In the genomic region with DNA sequence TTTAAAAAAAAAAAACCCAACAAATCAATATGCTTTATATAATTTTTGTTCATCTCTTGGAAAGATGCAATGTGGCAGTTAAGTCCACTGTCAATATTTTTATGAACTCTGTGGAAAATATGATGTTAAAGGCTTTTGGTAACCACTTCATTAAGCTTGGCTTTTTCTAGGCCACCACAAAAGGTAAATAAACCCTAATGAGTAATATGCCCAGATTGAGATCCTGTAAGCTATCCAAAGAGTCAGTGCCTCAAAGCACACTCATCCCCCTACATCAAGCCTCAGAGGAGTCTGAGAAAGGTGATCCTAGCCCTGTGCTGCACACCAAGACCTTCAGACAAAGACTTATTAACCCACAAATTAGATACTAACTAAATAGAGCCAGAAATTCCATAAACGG, we compare ENCODE assay signal across 24 cellular contexts.
DNase-seq lines count a peak whose midpoint lies in the region; ATAC-seq and TF ChIP-seq lines count a peak whose summit lies in the region.
"Had no signal": no experiment of that assay in that cellular context is flagged by ENCODE, and none has a peak within 500 bp of the region (broad histone marks: within the 10 kb centered on the region; RNA-seq: fewer than 3 reads in every experiment).

No MANE protein-coding gene starts in this region.

- no peak overlapping the region for H2BK12ac ChIP-seq in mesenchymal stem cell (ENCODE audit: low read length in 2 of 2)

- H3K36me3 ChIP-seq in mesenchymal stem cell (ENCODE audit: control insufficient read depth in 1 of 2, insufficient read depth in 2 of 2, low read depth in 1 of 2, low read length in 2 of 2) (no peaks in the 10 kb centered on the region), mesendoderm (ENCODE audit: control insufficient read depth, insufficient read depth, low read length) (no peaks in the 10 kb centered on the region), MM.1S (replicated peaks; ENCODE audit: insufficient read depth, low read length) (no peaks in the 10 kb centered on the region)
- H3K36me3 ChIP-seq: cardiac muscle cell, gastrocnemius medialis, transverse colon had no signal

- DNase-seq in AG09319 (ENCODE audit: extremely low read depth, low read depth) (peak; percentile 82), HT1080 (ENCODE audit: low read depth) (peak; percentile 30), choroid plexus epithelial cell (ENCODE audit: low read depth) (peak; percentile 30), mesenchymal stem cell (peak; percentile 59), mesendoderm (no peak), MM.1S (no peak), NCI-H2227 (lab: John Stamatoyannopoulos, UW; ENCODE audit: unreplicated experiment) (no peak)
- DNase-seq: activated CD4-positive, alpha-beta T cell treated with anti-CD3 and anti-CD28 coated beads for 4 hours; activated naive CD8-positive, alpha-beta T cell treated with anti-CD3 and anti-CD28 coated beads, Interleukin-2, amount 10 ng/mL, durations not matched to agents 7 days and 5 days; AML-193; dermis blood vessel endothelial cell; gastrocnemius medialis; left cardiac atrium; NCI-H1694 treated with DMSO at 0.1 percent for 48 hours; NCI-H82; OCI-M1; SHP77; stimulated activated CD4-positive, alpha-beta T cell treated with anti-CD3 and anti-CD28 coated beads, Interleukin-2, amount 100 ng/mL, for 48 hours; stimulated activated naive CD8-positive, alpha-beta T cell treated with anti-CD3 and anti-CD28 coated beads, Interleukin-15, Interleukin-2, amounts not matched to agents 100 U/mL and 50 U/mL, for 24 hours; transverse colon had no signal

- H3K79me2 ChIP-seq in mesendoderm (ENCODE audit: control insufficient read depth, insufficient read depth, low read length) (no peaks in the 10 kb centered on the region), MM.1S (ENCODE audit: low read length) (no peaks in the 10 kb centered on the region)

- H2BK120ac ChIP-seq in mesenchymal stem cell (ENCODE audit: low read depth, low read length) (no peak overlapping the region), mesendoderm (ENCODE audit: low read depth, low read length) (no peak overlapping the region)

- no peaks in the 10 kb centered on the region for H3K79me1 ChIP-seq in mesenchymal stem cell (replicated peaks; ENCODE audit: low read length, poor library complexity, severe bottlenecking)
- no peaks in the 10 kb centered on the region for H3K79me1 ChIP-seq in mesendoderm (ENCODE audit: low read length)

- no peak overlapping the region for H2BK15ac ChIP-seq in mesenchymal stem cell (ENCODE audit: low read depth, poor library complexity, severe bottlenecking)
- no peak overlapping the region for H2BK15ac ChIP-seq in mesendoderm (replicated peaks; ENCODE audit: low read depth)

- H4K91ac ChIP-seq in mesenchymal stem cell (ENCODE audit: low read length): no peak overlapping the region

- no peak overlapping the region for H3K27ac ChIP-seq in mesenchymal stem cell (ENCODE audit: low read length, poor library complexity, severe bottlenecking)
- no peak overlapping the region for H3K27ac ChIP-seq in mesendoderm (ENCODE audit: low read depth, low read length)
- no peak overlapping the region for H3K27ac ChIP-seq in MM.1S (ENCODE audit: low read length)
- H3K27ac ChIP-seq: cardiac muscle cell, gastrocnemius medialis, transverse colon had no signal

- H2BK5ac ChIP-seq in mesenchymal stem cell (ENCODE audit: low read depth, low read length, poor library complexity, severe bottlenecking): no peak overlapping the region
- no peak overlapping the region for H2BK5ac ChIP-seq in mesendoderm (ENCODE audit: low read length)

- no peak overlapping the region for H4K5ac ChIP-seq in mesendoderm (ENCODE audit: low read length)

- H4K8ac ChIP-seq in mesenchymal stem cell (ENCODE audit: low read length) (no peak overlapping the region), mesendoderm (ENCODE audit: low read depth, low read length) (no peak overlapping the region)

- no peaks in the 10 kb centered on the region for H3K9me2 ChIP-seq in MM.1S (replicated peaks; ENCODE audit: insufficient read depth, low read length)

- H3K9me3 ChIP-seq in mesenchymal stem cell (ENCODE audit: control insufficient read depth, low read length) (no peaks in the 10 kb centered on the region), MM.1S (replicated peaks; ENCODE audit: insufficient read depth, low read length) (no peaks in the 10 kb centered on the region)
- H3K9me3 ChIP-seq: gastrocnemius medialis, transverse colon had no signal

- H2AFZ ChIP-seq in mesenchymal stem cell (ENCODE audit: low read depth, low read length): no peak overlapping the region
- H2AFZ ChIP-seq in MM.1S (ENCODE audit: low read length): no peak overlapping the region

- H3K56ac ChIP-seq in mesendoderm (ENCODE audit: low read length): no peak overlapping the region

- WGBS in mesenchymal stem cell: 100% methylated on average over 1 of the region's 1 CpG
- WGBS in mesendoderm (ENCODE audit: extremely low coverage, insufficient coverage, low lambda C conversion rate): no CpG with 5 or more reads among the region's 1 CpG

- H3K4me1 ChIP-seq in mesenchymal stem cell (ENCODE audit: control insufficient read depth, insufficient read depth, low read depth, low read length) (no peaks in the 10 kb centered on the region), mesendoderm (ENCODE audit: control insufficient read depth, low read depth, low read length) (no peaks in the 10 kb centered on the region), MM.1S (ENCODE audit: low read length) (no peaks in the 10 kb centered on the region)
- H3K4me1 ChIP-seq: gastrocnemius medialis, transverse colon had no signal

- no peak overlapping the region for H3K4me3 ChIP-seq in choroid plexus epithelial cell (ENCODE audit: low read depth, low read length)
- no peak overlapping the region for H3K4me3 ChIP-seq in mesenchymal stem cell (ENCODE audit: insufficient read depth in 1 of 2, low read depth in 1 of 2, low read length in 2 of 2)
- no peak overlapping the region for H3K4me3 ChIP-seq in mesendoderm (ENCODE audit: low read length)
- H3K4me3 ChIP-seq in MM.1S (ENCODE audit: low read length): no peak overlapping the region
- H3K4me3 ChIP-seq: cardiac muscle cell, gastrocnemius medialis, transverse colon had no signal

- peaks cover 0 to 20% of the 10 kb centered on the region in 2 experiments for H3K27me3 ChIP-seq in mesenchymal stem cell (ENCODE audit: control insufficient read depth in 1 of 2, insufficient read depth in 1 of 2, low read length in 2 of 2)
- no peaks in the 10 kb centered on the region for H3K27me3 ChIP-seq in mesendoderm (ENCODE audit: insufficient read depth, low read length, poor library complexity)
- no peaks in the 10 kb centered on the region for H3K27me3 ChIP-seq in MM.1S (replicated peaks; ENCODE audit: insufficient read depth, low read length)
- H3K27me3 ChIP-seq: cardiac muscle cell, gastrocnemius medialis, transverse colon had no signal

- no peaks in the 10 kb centered on the region for H4K20me1 ChIP-seq in MM.1S (ENCODE audit: insufficient read depth, low read length)

- H3K14ac ChIP-seq in mesenchymal stem cell (ENCODE audit: low read length in 2 of 2): no peak overlapping the region

- H3K18ac ChIP-seq in mesenchymal stem cell (ENCODE audit: low read depth in 1 of 2, low read length in 2 of 2) (no peak overlapping the region), mesendoderm (ENCODE audit: low read length) (no peak overlapping the region)

- no peaks in the 10 kb centered on the region for H3F3A ChIP-seq in MM.1S (ENCODE audit: insufficient read depth, low read length)

- H3K4me2 ChIP-seq in mesenchymal stem cell (ENCODE audit: low read length, poor library complexity, severe bottlenecking) (no peak overlapping the region), mesendoderm (ENCODE audit: low read length) (no peak overlapping the region), MM.1S (ENCODE audit: low read depth, low read length) (no peak overlapping the region)

- H3K23ac ChIP-seq in mesenchymal stem cell (ENCODE audit: low read length in 2 of 2): no peak overlapping the region
- no peak overlapping the region for H3K23ac ChIP-seq in mesendoderm (ENCODE audit: low read length)

- no peak overlapping the region for H2AK5ac ChIP-seq in mesenchymal stem cell (ENCODE audit: low read length, severe bottlenecking)
- no peak overlapping the region for H2AK5ac ChIP-seq in mesendoderm (ENCODE audit: low read length)

- ATAC-seq in GM21619 (IDR thresholded peaks at IDR 0.05; ENCODE audit: unreplicated experiment): no peak
- ATAC-seq: activated CD8-positive, alpha-beta memory T cell treated with anti-CD3 and anti-CD28 coated beads, Interleukin-2, amount 10 ng/mL, durations not matched to agents 7 days and 5 days; gastrocnemius medialis; left cardiac atrium; natural killer cell treated with Interleukin-12 subunit alpha and Interleukin-12 subunit beta and Interleukin-15 and Interleukin-18, amount 100 ng/mL, for 72 hours; stimulated activated naive CD8-positive, alpha-beta T cell treated with anti-CD3 and anti-CD28 coated beads, Interleukin-15, Interleukin-2, amounts not matched to agents 100 U/mL and 50 U/mL, for 24 hours had no signal

- H3K4ac ChIP-seq in mesenchymal stem cell (ENCODE audit: low read depth in 1 of 2, low read length in 2 of 2) (no peak overlapping the region), mesendoderm (ENCODE audit: low read depth, low read length) (no peak overlapping the region)

- H3K9ac ChIP-seq in mesenchymal stem cell (ENCODE audit: low read length): no peak overlapping the region
- no peak overlapping the region for H3K9ac ChIP-seq in mesendoderm (ENCODE audit: low read length)
- H3K9ac ChIP-seq in MM.1S (ENCODE audit: low read length): no peak overlapping the region

- TF ChIP-seq CTCF in AG09319 (IDR thresholded peaks at IDR 0.05; ENCODE audit: low read depth, low read length) (no peak), choroid plexus epithelial cell (conservative IDR thresholded peaks at IDR 0.05; ENCODE audit: low read depth, low read length) (no peak), MM.1S (IDR thresholded peaks at IDR 0.05; ENCODE audit: low read length) (no peak)

Comparison
In these comparisons a context has a peak if more than half of its experiments do, and no peak if none do; other contexts are left out.
1. DNase-seq: peak in AG09319 (single experiment), HT1080 (single experiment), choroid plexus epithelial cell (single experiment) and mesenchymal stem cell (single experiment); none in mesendoderm (single experiment), MM.1S (single experiment) and NCI-H2227 (single experiment).